18 cellular contexts compared by ENCODE assay signal in the genomic region with DNA sequence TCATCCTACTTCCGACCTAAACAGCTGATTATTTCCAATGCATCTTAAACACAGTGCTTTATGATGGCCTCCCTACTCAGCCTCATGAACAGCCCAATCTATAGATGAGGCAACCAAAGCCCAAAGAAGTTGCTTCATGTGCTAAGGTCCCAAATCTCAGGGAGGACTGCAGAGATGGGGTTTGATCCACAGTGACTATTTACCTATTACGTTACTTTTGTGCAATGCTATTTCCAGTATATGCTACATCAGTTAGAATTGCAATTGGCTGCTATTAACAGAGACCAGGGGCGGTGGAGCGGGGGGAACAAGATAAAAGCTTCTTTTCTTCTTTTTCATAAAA.
DNase-seq lines count a peak whose midpoint lies in the region; ATAC-seq, FAIRE-seq and TF ChIP-seq lines count a peak whose summit lies in the region.
"Had no signal": no experiment of that assay in that cellular context is flagged by ENCODE, and none has a peak within 500 bp of the region (broad histone marks: within the 10 kb centered on the region; RNA-seq: fewer than 3 reads in every experiment).

No MANE protein-coding gene starts in this region.

- DNase-seq in HepG2 (ENCODE audit: low spot score) (no peak), right lobe of liver (no peak), OCI-LY7 (ENCODE audit: low spot score) (no peak), neural crest cell (ENCODE audit: low read depth, low spot score) (no peak), NCI-H2081 treated with DMSO at 0.1 percent for 48 hours (lab: John Stamatoyannopoulos, UW) (no peak), hippocampal formation (lab: John Stamatoyannopoulos, UW) (no peak)
- DNase-seq in activated CD4-positive, alpha-beta T cell treated with anti-CD3 and anti-CD28 coated beads, Interleukin-2, amount 10 ng/mL, durations not matched to agents 24 days and 14 days: no peak
- DNase-seq: CD4-positive, alpha-beta memory T cell; DMS79 treated with DMSO at 0.1 percent for 48 hours; EL; H9 had no signal

- H3K27ac ChIP-seq in HepG2 (ENCODE audit: extremely low read length, insufficient read depth, low read length) (peak overlapping the region; percentile 75), right lobe of liver (no peak overlapping the region), OCI-LY7 (ENCODE audit: low read depth, low read length, poor library complexity, severe bottlenecking) (no peak overlapping the region)
- H3K27ac ChIP-seq: 22Rv1, BLaER1, KMS-11 had no signal

- H3K4me3 ChIP-seq in HepG2 (replicated peaks in 1 of 3; ENCODE audit: insufficient read depth in 1 of 3, low read depth in 2 of 3, low read length in 3 of 3): 0 out of 6 replicates have a peak overlapping the region, but pooled peaks of 1 of the 3 experiments have one; percentile 42
- H3K4me3 ChIP-seq in right lobe of liver: no peak overlapping the region
- no peak overlapping the region for H3K4me3 ChIP-seq in OCI-LY7 (ENCODE audit: low read depth, low read length, poor library complexity, severe bottlenecking)
- H3K4me3 ChIP-seq: BLaER1 had no signal

- H3K9me3 ChIP-seq in HepG2 (ENCODE audit: low read length) (no peaks in the 10 kb centered on the region), right lobe of liver (no peaks in the 10 kb centered on the region), OCI-LY7 (ENCODE audit: low read length) (no peaks in the 10 kb centered on the region)
- H3K9me3 ChIP-seq: BLaER1 had no signal

- H4K20me1 ChIP-seq in HepG2 (ENCODE audit: insufficient read depth, low read length) (no peaks in the 10 kb centered on the region), OCI-LY7 (ENCODE audit: insufficient read depth, low read length) (no peaks in the 10 kb centered on the region)
- H4K20me1 ChIP-seq: BLaER1 had no signal

- no peaks in the 10 kb centered on the region for H3K79me2 ChIP-seq in HepG2 (ENCODE audit: insufficient read depth, low read length)
- H3K79me2 ChIP-seq in OCI-LY7 (ENCODE audit: insufficient read depth, low read depth, low read length): no peaks in the 10 kb centered on the region

- H3K9me2 ChIP-seq in OCI-LY7 (ENCODE audit: insufficient read depth, low read length): no peaks in the 10 kb centered on the region

- no peaks in the 10 kb centered on the region for H3K27me3 ChIP-seq in HepG2 (ENCODE audit: control insufficient read depth in 1 of 2, insufficient read depth in 2 of 2, low read length in 2 of 2)
- H3K27me3 ChIP-seq in right lobe of liver: no peaks in the 10 kb centered on the region
- H3K27me3 ChIP-seq: BLaER1 had no signal

- no peak for FAIRE-seq in HepG2 (lab: Jason Lieb, UNC)
- FAIRE-seq: G401.6, GM12891, H1 had no signal

- TF ChIP-seq POLR2A in HepG2 (IDR thresholded peaks at IDR 0.05; ENCODE audit: insufficient read depth in 1 of 2, low read depth in 2 of 2, low read length in 2 of 2) (no peak), right lobe of liver (IDR thresholded peaks at IDR 0.05) (no peak)

- TF ChIP-seq CTCF in HepG2 (CRISPR knock-in tag; IDR thresholded peaks at IDR 0.05) (no peak), right lobe of liver (IDR thresholded peaks at IDR 0.05) (no peak), OCI-LY7 (conservative IDR thresholded peaks at IDR 0.05; ENCODE audit: low read length) (no peak), neural crest cell (conservative IDR thresholded peaks at IDR 0.05) (no peak)

- POLR2A ChIA-PET in HepG2 (lab: Yijun Ruan, JAX) (interaction anchor here (0.8 to 5.7 kb wide), 14 partner anchors 9 to 1847 kb away, joined by 3 to 70 read pairs (median 4); a partner anchor contains a TSS), OCI-LY7 (lab: Charles Lee) (interaction anchor here (0.6 to 1.8 kb wide), 12 partner anchors 10 to 153 kb away, joined by 3 to 13 read pairs (median 3); no protein-coding TSS in a partner anchor)

- CTCF ChIA-PET in HepG2 (lab: Yijun Ruan, JAX; ENCODE audit: low intra/inter-chr PET ratio, low total read pairs): no interaction called here
- CTCF ChIA-PET in OCI-LY7 (lab: Charles Lee; ENCODE audit: unreplicated experiment): interaction anchor here (0.7 kb wide), 1 partner anchor 308 kb away, joined by 6 read pairs; no protein-coding TSS in a partner anchor

- intact Hi-C loops in HepG2 (cut with micrococcal nuclease; ENCODE audit: unreplicated experiment): loop anchor here (1.0 to 5.0 kb wide), 6 partner anchors 28 to 291 kb away; no protein-coding TSS in a partner anchor
- intact Hi-C loops in right lobe of liver (cut with DNase I): no loop called here
- intact Hi-C loops in OCI-LY7 (cut with micrococcal nuclease; ENCODE audit: unreplicated experiment): no loop called here
- intact Hi-C loops in activated CD4-positive, alpha-beta T cell treated with anti-CD3 and anti-CD28 coated beads, Interleukin-2, amount 10 ng/mL, durations not matched to agents 24 days and 14 days (cut with micrococcal nuclease): no loop called here

- TF ChIP-seq RAD21 in HepG2 (CRISPR knock-in tag; IDR thresholded peaks at IDR 0.05): no peak

- ATAC-seq in HepG2 (no peak), right lobe of liver (no peak)

- H3K27ac Mint-ChIP-seq in neural crest cell (ENCODE audit: unreplicated experiment): peak overlapping the region; percentile 57
- H3K27ac Mint-ChIP-seq in activated CD4-positive, alpha-beta T cell treated with anti-CD3 and anti-CD28 coated beads, Interleukin-2, amount 10 ng/mL, durations not matched to agents 24 days and 14 days: no peak overlapping the region
- H3K27ac Mint-ChIP-seq: CD14-positive monocyte; CD4-positive, alpha-beta memory T cell; H9 had no signal

- H3K4me1 ChIP-seq in HepG2 (ENCODE audit: insufficient read depth, low read length): peaks cover 87% of the 10 kb centered on the region
- no peaks in the 10 kb centered on the region for H3K4me1 ChIP-seq in right lobe of liver
- peaks cover 14% of the 10 kb centered on the region for H3K4me1 ChIP-seq in OCI-LY7 (ENCODE audit: insufficient read depth, low read length, poor library complexity, severe bottlenecking)

- peak overlapping the region; percentile 55 for H3K4me2 ChIP-seq in HepG2 (ENCODE audit: low read depth, low read length)
- H3K4me2 ChIP-seq in OCI-LY7 (ENCODE audit: low read length): peak overlapping the region; percentile 43
- H3K4me2 ChIP-seq: KMS-11 had no signal

- H3K4me3 Mint-ChIP-seq in neural crest cell: no peak overlapping the region
- no peak overlapping the region for H3K4me3 Mint-ChIP-seq in activated CD4-positive, alpha-beta T cell treated with anti-CD3 and anti-CD28 coated beads, Interleukin-2, amount 10 ng/mL, durations not matched to agents 24 days and 14 days
- H3K4me3 Mint-ChIP-seq: CD14-positive monocyte; CD4-positive, alpha-beta memory T cell; H9 had no signal

- H2AFZ ChIP-seq in HepG2 (ENCODE audit: low read length): no peak overlapping the region
- H2AFZ ChIP-seq in OCI-LY7 (ENCODE audit: low read length): peak overlapping the region; percentile 40; the same call in 1 of the 2 replicates

- TF ChIP-seq EP300 in HepG2 (IDR thresholded peaks at IDR 0.05; ENCODE audit: low read depth in 2 of 2, low read length in 2 of 2) (no peak; a peak in 1 of 4 replicates), HepG2 (CRISPR knock-in tag; IDR thresholded peaks at IDR 0.05; ENCODE audit: borderline replicate concordance) (no peak)

- peaks cover 44% of the 10 kb centered on the region for H3K4me1 Mint-ChIP-seq in neural crest cell
- H3K4me1 Mint-ChIP-seq in activated CD4-positive, alpha-beta T cell treated with anti-CD3 and anti-CD28 coated beads, Interleukin-2, amount 10 ng/mL, durations not matched to agents 24 days and 14 days: no peaks in the 10 kb centered on the region
- H3K4me1 Mint-ChIP-seq: CD14-positive monocyte; CD4-positive, alpha-beta memory T cell had no signal

- in situ Hi-C loops in HepG2 (cut with HindIII; ENCODE audit: extremely low pct_ligation_motif_present, low pct_unique_long_range_greater_than_20kb): no loop called here

- H3K9ac ChIP-seq in HepG2 (ENCODE audit: insufficient read depth, low read depth, low read length): peak overlapping the region; percentile 37
- H3K9ac ChIP-seq: BLaER1, KMS-11 had no signal

- no peaks in the 10 kb centered on the region for H3K27me3 Mint-ChIP-seq in neural crest cell (ENCODE audit: low read depth)
- no peaks in the 10 kb centered on the region for H3K27me3 Mint-ChIP-seq in activated CD4-positive, alpha-beta T cell treated with anti-CD3 and anti-CD28 coated beads, Interleukin-2, amount 10 ng/mL, durations not matched to agents 24 days and 14 days

- no peaks in the 10 kb centered on the region for H3K36me3 Mint-ChIP-seq in neural crest cell (ENCODE audit: low read depth)
- H3K36me3 Mint-ChIP-seq in activated CD4-positive, alpha-beta T cell treated with anti-CD3 and anti-CD28 coated beads, Interleukin-2, amount 10 ng/mL, durations not matched to agents 24 days and 14 days (ENCODE audit: low read depth): no peaks in the 10 kb centered on the region
- H3K36me3 Mint-ChIP-seq: CD14-positive monocyte; CD4-positive, alpha-beta memory T cell had no signal

- no peaks in the 10 kb centered on the region for H3K9me3 Mint-ChIP-seq in neural crest cell
- no peaks in the 10 kb centered on the region for H3K9me3 Mint-ChIP-seq in activated CD4-positive, alpha-beta T cell treated with anti-CD3 and anti-CD28 coated beads, Interleukin-2, amount 10 ng/mL, durations not matched to agents 24 days and 14 days
- H3K9me3 Mint-ChIP-seq: CD4-positive, alpha-beta memory T cell; H9 had no signal

- no TSS peak for BruUV-seq in HepG2 (replicated peaks; lab: Mats Ljungman, UMichigan)
- BruUV-seq in OCI-LY7 (replicated peaks; lab: Mats Ljungman, UMichigan): no TSS peak

- H3K36me3 ChIP-seq in HepG2 (replicated peaks in 1 of 2; ENCODE audit: control insufficient read depth in 1 of 2, insufficient read depth in 2 of 2, low read length in 2 of 2) (no peaks in the 10 kb centered on the region), right lobe of liver (no peaks in the 10 kb centered on the region), OCI-LY7 (ENCODE audit: insufficient read depth, low read length) (no peaks in the 10 kb centered on the region)
- H3K36me3 ChIP-seq: BLaER1 had no signal

- WGBS in HepG2 (ENCODE audit: low lambda C conversion rate): 50% methylated on average over 4 of the region's 4 CpGs
- WGBS in right lobe of liver (ENCODE audit: insufficient coverage, low coverage, low lambda C conversion rate, missing lambda C conversion rate): 85% methylated on average over 4 of the region's 4 CpGs

TF ChIP-seq in HepG2, 621 proteins besides CTCF, POLR2A, EP300 and RAD21 (continues in another document):
- TF ChIP-seq PAX8 (CRISPR knock-in tag; IDR thresholded peaks at IDR 0.05; ENCODE audit: borderline replicate concordance) (no peak), ZNF224 (CRISPR knock-in tag; IDR thresholded peaks at IDR 0.05) (no peak), RBAK (CRISPR knock-in tag; IDR thresholded peaks at IDR 0.05) (no peak)
- TF ChIP-seq, protein P1, sequence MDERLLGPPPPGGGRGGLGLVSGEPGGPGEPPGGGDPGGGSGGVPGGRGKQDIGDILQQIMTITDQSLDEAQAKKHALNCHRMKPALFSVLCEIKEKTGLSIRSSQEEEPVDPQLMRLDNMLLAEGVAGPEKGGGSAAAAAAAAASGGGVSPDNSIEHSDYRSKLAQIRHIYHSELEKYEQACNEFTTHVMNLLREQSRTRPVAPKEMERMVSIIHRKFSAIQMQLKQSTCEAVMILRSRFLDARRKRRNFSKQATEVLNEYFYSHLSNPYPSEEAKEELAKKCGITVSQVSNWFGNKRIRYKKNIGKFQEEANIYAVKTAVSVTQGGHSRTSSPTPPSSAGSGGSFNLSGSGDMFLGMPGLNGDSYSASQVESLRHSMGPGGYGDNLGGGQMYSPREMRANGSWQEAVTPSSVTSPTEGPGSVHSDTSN (CRISPR knock-in tag; IDR thresholded peaks at IDR 0.05): no peak
